Comparison of ENCODE assay signal across 1 cellular context in genomic region chr19:45817010-45817724, GRCh38.
A peak's percentile ranks its signal among the peaks of the same experiment; 100 is the strongest.
TF ChIP-seq lines count a peak whose summit lies in the region.

No MANE protein-coding gene starts in this region.

TF ChIP-seq in WTC11, 78 proteins besides CTCF, POLR2A, EP300 and RAD21 (continued from another document):
- TF ChIP-seq, protein P1, sequence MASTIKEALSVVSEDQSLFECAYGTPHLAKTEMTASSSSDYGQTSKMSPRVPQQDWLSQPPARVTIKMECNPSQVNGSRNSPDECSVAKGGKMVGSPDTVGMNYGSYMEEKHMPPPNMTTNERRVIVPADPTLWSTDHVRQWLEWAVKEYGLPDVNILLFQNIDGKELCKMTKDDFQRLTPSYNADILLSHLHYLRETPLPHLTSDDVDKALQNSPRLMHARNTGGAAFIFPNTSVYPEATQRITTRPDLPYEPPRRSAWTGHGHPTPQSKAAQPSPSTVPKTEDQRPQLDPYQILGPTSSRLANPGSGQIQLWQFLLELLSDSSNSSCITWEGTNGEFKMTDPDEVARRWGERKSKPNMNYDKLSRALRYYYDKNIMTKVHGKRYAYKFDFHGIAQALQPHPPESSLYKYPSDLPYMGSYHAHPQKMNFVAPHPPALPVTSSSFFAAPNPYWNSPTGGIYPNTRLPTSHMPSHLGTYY (CRISPR knock-in tag; IDR thresholded peaks at IDR 0.05): peak; percentile 32; the same call in 1 of the 2 replicates
- TF ChIP-seq MXD4 (CRISPR knock-in tag; IDR thresholded peaks at IDR 0.05; ENCODE audit: borderline replicate concordance) (no peak), TEAD1 (CRISPR knock-in tag; IDR thresholded peaks at IDR 0.05) (peak; percentile 65), ZNF423 (CRISPR knock-in tag; IDR thresholded peaks at IDR 0.05) (no peak), USF2 (CRISPR knock-in tag; IDR thresholded peaks at IDR 0.05) (peak; percentile 82), NR2C2 (CRISPR knock-in tag; IDR thresholded peaks at IDR 0.05) (no peak)
